28 cellular contexts compared by ENCODE assay signal in genomic region chr10:45473126-45473525, GRCh38.
"Had no signal": no experiment of that assay in that cellular context is flagged by ENCODE, and none has a peak within 500 bp of the region (broad histone marks: within the 10 kb centered on the region; RNA-seq: fewer than 3 reads in every experiment).

No MANE protein-coding gene starts in this region.

- H3K27ac Mint-ChIP-seq: activated B cell treated with CpG ODN at 0.5 μM for 24 hours; activated CD4-positive, alpha-beta T cell treated with anti-CD3 and anti-CD28 coated beads for 36 hours; activated T-helper 2 cell treated with anti-CD3 and anti-CD28 coated beads, Interferon-gamma antibody, Interleukin-2, Interleukin-4, amounts not matched to agents 10 μg/mL and 5 μg/mL and 100 μg/mL, durations not matched to agents 14 hours and 24 hours and 36 hours; natural killer cell treated with Interleukin-12 subunit alpha and Interleukin-12 subunit beta and Interleukin-15 and Interleukin-18, amount 100 ng/mL, for 72 hours had no signal

- DNase-seq: activated B cell treated with CpG ODN at 0.5 μM for 24 hours; activated CD4-positive, alpha-beta T cell treated with anti-CD3 and anti-CD28 coated beads for 36 hours; activated CD4-positive, alpha-beta T cell treated with anti-CD3 and anti-CD28 coated beads, Interleukin-2, amount 50 U/mL, for 48 hours; activated CD8-positive, alpha-beta memory T cell treated with anti-CD3 and anti-CD28 coated beads, Interleukin-2, amount 50 U/mL, for 48 hours; activated naive CD4-positive, alpha-beta T cell; activated T-cell treated with anti-CD3 and anti-CD28 coated beads, Interleukin-2, amount 50 U/mL, for 4 hours; central memory CD4-positive, alpha-beta T cell; effector memory CD8-positive, alpha-beta T cell; glutamatergic neuron; kidney glomerular epithelial cell; left ventricle myocardium inferior; psoas muscle; stimulated activated CD4-positive, alpha-beta T cell treated with anti-CD3 and anti-CD28 coated beads, Interleukin-12 subunit alpha, Interleukin-12 subunit beta, amount 100 ng/mL, for 4 hours; stimulated activated CD4-positive, alpha-beta T cell treated with anti-CD3 and anti-CD28 coated beads, Interleukin-4, amount 100 ng/mL, for 4 hours; stimulated activated naive CD8-positive, alpha-beta T cell treated with anti-CD3 and anti-CD28 coated beads, Interleukin-15, Interleukin-2, amounts not matched to agents 100 U/mL and 50 U/mL, for 24 hours; T1000; tibial artery had no signal

- H3K4me1 ChIP-seq: psoas muscle had no signal

- H3K4me3 ChIP-seq: adrenal gland, esophagus muscularis mucosa, hepatocyte, left ventricle myocardium inferior, psoas muscle, right atrium auricular region, tibial artery had no signal

- H3K36me3 ChIP-seq: adrenal gland, esophagus muscularis mucosa, left ventricle myocardium inferior, right atrium auricular region had no signal

- H3K4me2 ChIP-seq: hepatocyte had no signal

- H3K9me3 ChIP-seq: adrenal gland had no signal

- H3K27me3 Mint-ChIP-seq: activated B cell treated with CpG ODN at 0.5 μM for 24 hours; activated CD4-positive, alpha-beta T cell treated with anti-CD3 and anti-CD28 coated beads for 36 hours; activated naive CD8-positive, alpha-beta T cell; effector memory CD8-positive, alpha-beta T cell; natural killer cell treated with Interleukin-12 subunit alpha and Interleukin-12 subunit beta and Interleukin-15 and Interleukin-18, amount 100 ng/mL, for 72 hours had no signal

- H2AFZ ChIP-seq: hepatocyte had no signal

- ATAC-seq: activated CD4-positive, alpha-beta T cell treated with anti-CD3 and anti-CD28 coated beads for 36 hours; activated T-cell treated with anti-CD3 and anti-CD28 coated beads, Interleukin-2, amount 50 U/mL, for 4 hours; effector memory CD8-positive, alpha-beta T cell; natural killer cell treated with Interleukin-12 subunit alpha and Interleukin-12 subunit beta and Interleukin-15 and Interleukin-18, amount 100 ng/mL, for 72 hours; psoas muscle; stimulated activated naive CD8-positive, alpha-beta T cell treated with anti-CD3 and anti-CD28 coated beads, Interleukin-15, Interleukin-2, amounts not matched to agents 100 U/mL and 50 U/mL, for 24 hours had no signal

- H3K27me3 ChIP-seq: adrenal gland, esophagus muscularis mucosa, hepatocyte, right atrium auricular region, tibial artery had no signal

- H3K4me3 Mint-ChIP-seq: activated B cell treated with CpG ODN at 0.5 μM for 24 hours; activated CD4-positive, alpha-beta T cell treated with anti-CD3 and anti-CD28 coated beads for 36 hours; activated naive CD8-positive, alpha-beta T cell; activated T-cell treated with anti-CD3 and anti-CD28 coated beads, Interleukin-2, amount 50 U/mL, for 4 hours; effector memory CD8-positive, alpha-beta T cell; natural killer cell treated with Interleukin-12 subunit alpha and Interleukin-12 subunit beta and Interleukin-15 and Interleukin-18, amount 100 ng/mL, for 72 hours had no signal

- H3K27ac ChIP-seq: esophagus muscularis mucosa, hepatocyte, left ventricle myocardium inferior, psoas muscle, right atrium auricular region, tibial artery had no signal

- FAIRE-seq: astrocyte, colon, endothelial cell of umbilical vein, frontal cortex had no signal
